ENCODE assay signal across 14 cellular contexts in genomic region chr2:233147136-233147828, GRCh38.
DNase-seq lines count a peak whose midpoint lies in the region; ATAC-seq and TF ChIP-seq lines count a peak whose summit lies in the region.
"Had no signal": no experiment of that assay in that cellular context is flagged by ENCODE, and none has a peak within 500 bp of the region (broad histone marks: within the 10 kb centered on the region; RNA-seq: fewer than 3 reads in every experiment).

No MANE protein-coding gene starts in this region.

- no peak for TF ChIP-seq CTCF in GM23338 (conservative IDR thresholded peaks at IDR 0.05; ENCODE audit: low read depth in 2 of 2)

- H3K4me3 Mint-ChIP-seq in CD4-positive, alpha-beta memory T cell: no peak overlapping the region
- H3K4me3 Mint-ChIP-seq in GM23338 (no peak overlapping the region), immature natural killer cell (no peak overlapping the region)

- peaks cover 13 to 35% (median 23%) of the 10 kb centered on the region in 4 donors for H3K4me1 Mint-ChIP-seq in CD4-positive, alpha-beta memory T cell
- H3K4me1 Mint-ChIP-seq in GM23338: peaks cover 14% of the 10 kb centered on the region
- peaks cover 62 to 88% of the 10 kb centered on the region in 2 donors for H3K4me1 Mint-ChIP-seq in immature natural killer cell

- peaks cover 9% of the 10 kb centered on the region for H3K4me1 ChIP-seq in CD4-positive, alpha-beta memory T cell (ENCODE audit: insufficient read depth, low read length)
- peaks cover 12% of the 10 kb centered on the region for H3K4me1 ChIP-seq in GM23338 (ENCODE audit: insufficient read depth)
- H3K4me1 ChIP-seq: A549 had no signal

- no peak overlapping the region for H3K27ac ChIP-seq in CD4-positive, alpha-beta memory T cell (ENCODE audit: low read depth, low read length)
- H3K27ac ChIP-seq in GM23338 (ENCODE audit: low read depth): no peak overlapping the region
- H3K27ac ChIP-seq: A549, GM23248 had no signal

- intact Hi-C loops in CD4-positive, alpha-beta memory T cell (cut with micrococcal nuclease): no loop called here

- H3K4me3 ChIP-seq in CD4-positive, alpha-beta memory T cell (ENCODE audit: low read length in 2 of 2): no peak overlapping the region
- H3K4me3 ChIP-seq in GM23338: no peak overlapping the region
- H3K4me3 ChIP-seq: A549, GM12878, GM23248 had no signal

- no peak for DNase-seq in CD4-positive, alpha-beta memory T cell
- no peak for DNase-seq in GM23338 (ENCODE audit: low spot score)
- no peak for DNase-seq in immature natural killer cell
- DNase-seq in renal cortical epithelial cell (ENCODE audit: low read depth): peak; percentile 23
- DNase-seq in NCI-H2227 (lab: John Stamatoyannopoulos, UW; ENCODE audit: unreplicated experiment): no peak
- DNase-seq in AG08396 (ENCODE audit: low spot score): no peak
- no peak for DNase-seq in NCI-H1092 (lab: John Stamatoyannopoulos, UW)
- no peak for DNase-seq in activated CD4-positive, alpha-beta T cell treated with anti-CD3 and anti-CD28 coated beads, Interleukin-2, amount 50 U/mL, for 48 hours
- DNase-seq: DMS79, GM23248, H7, IMR-90 had no signal

- POLR2A ChIA-PET in CD4-positive, alpha-beta memory T cell (lab: Charles Lee; ENCODE audit: partially characterized antibody): no interaction called here

- H3K36me3 Mint-ChIP-seq in CD4-positive, alpha-beta memory T cell: peaks cover 93 to 97% of the 10 kb centered on the region in 2 donors
- H3K36me3 Mint-ChIP-seq in GM23338 (ENCODE audit: low read depth): peaks cover 52% of the 10 kb centered on the region
- H3K36me3 Mint-ChIP-seq in immature natural killer cell: peaks cover 58 to 87% (median 65%) of the 10 kb centered on the region in 3 donors

- H3K9me2 ChIP-seq in GM23338 (ENCODE audit: insufficient read depth): peaks cover 19% of the 10 kb centered on the region

- H2AFZ ChIP-seq in GM23338: no peak overlapping the region
- H2AFZ ChIP-seq: GM23248 had no signal

- H3K27me3 Mint-ChIP-seq in CD4-positive, alpha-beta memory T cell: no peaks in the 10 kb centered on the region
- H3K27me3 Mint-ChIP-seq in GM23338 (ENCODE audit: insufficient read depth, low read depth, poor library complexity): peaks cover 9% of the 10 kb centered on the region
- H3K27me3 Mint-ChIP-seq in immature natural killer cell (ENCODE audit: low read depth in 3 of 3): peaks cover 12 to 25% (median 13%) of the 10 kb centered on the region in 3 donors

- H4K20me1 ChIP-seq in GM23338 (replicated peaks; ENCODE audit: insufficient read depth): no peaks in the 10 kb centered on the region

- H3K9me3 Mint-ChIP-seq in CD4-positive, alpha-beta memory T cell: peaks cover 0 to 2% (median 0%) of the 10 kb centered on the region in 8 donors
- peaks cover 8% of the 10 kb centered on the region; the same call in 2 of the 3 replicates for H3K9me3 Mint-ChIP-seq in GM23338
- H3K9me3 Mint-ChIP-seq in immature natural killer cell: no peaks in the 10 kb centered on the region

- no peaks in the 10 kb centered on the region for H3F3A ChIP-seq in GM23338 (replicated peaks; ENCODE audit: low read depth)

- H3K27me3 ChIP-seq in CD4-positive, alpha-beta memory T cell (ENCODE audit: insufficient read depth, low read length): no peaks in the 10 kb centered on the region
- no peaks in the 10 kb centered on the region for H3K27me3 ChIP-seq in GM23338 (ENCODE audit: insufficient read depth)

- peak overlapping the region in 4 of 7 donors; percentile 30 to 59 (median 57) for H3K27ac Mint-ChIP-seq in CD4-positive, alpha-beta memory T cell
- peak overlapping the region; percentile 39; the same call in 1 of the 2 replicates for H3K27ac Mint-ChIP-seq in GM23338
- peak overlapping the region; percentile 13 to 76 (median 58) for H3K27ac Mint-ChIP-seq in immature natural killer cell

- H3K9me3 ChIP-seq in CD4-positive, alpha-beta memory T cell (ENCODE audit: control insufficient read depth in 1 of 2, low read length in 2 of 2): no peaks in the 10 kb centered on the region

- no peak overlapping the region for H3K4me2 ChIP-seq in GM23338
- H3K4me2 ChIP-seq: A549 had no signal

- H3K36me3 ChIP-seq in CD4-positive, alpha-beta memory T cell (ENCODE audit: insufficient read depth, low read length): peaks cover 81% of the 10 kb centered on the region
- no peaks in the 10 kb centered on the region for H3K36me3 ChIP-seq in GM23338 (ENCODE audit: insufficient read depth)

- no peak for ATAC-seq in GM23338
- ATAC-seq: A549, GM12878 had no signal

- H3K79me2 ChIP-seq in GM23338 (replicated peaks; ENCODE audit: insufficient read depth): peaks cover 7% of the 10 kb centered on the region; the same call in 1 of the 2 replicates

- CTCF ChIA-PET in CD4-positive, alpha-beta memory T cell (lab: Charles Lee; ENCODE audit: partially characterized antibody): interaction anchor here (1.7 kb wide), 1 partner anchor 18 kb away, joined by 4 read pairs; no protein-coding TSS in a partner anchor

TF ChIP-seq in GM23338, 12 proteins besides CTCF, POLR2A, EP300 and RAD21:
- TF ChIP-seq JUNB (IDR thresholded peaks at IDR 0.05; ENCODE audit: unreplicated experiment) (no peak), POLR2AphosphoS5 (IDR thresholded peaks at IDR 0.05; ENCODE audit: low read depth) (no peak)
- TF ChIP-seq, protein P1, sequence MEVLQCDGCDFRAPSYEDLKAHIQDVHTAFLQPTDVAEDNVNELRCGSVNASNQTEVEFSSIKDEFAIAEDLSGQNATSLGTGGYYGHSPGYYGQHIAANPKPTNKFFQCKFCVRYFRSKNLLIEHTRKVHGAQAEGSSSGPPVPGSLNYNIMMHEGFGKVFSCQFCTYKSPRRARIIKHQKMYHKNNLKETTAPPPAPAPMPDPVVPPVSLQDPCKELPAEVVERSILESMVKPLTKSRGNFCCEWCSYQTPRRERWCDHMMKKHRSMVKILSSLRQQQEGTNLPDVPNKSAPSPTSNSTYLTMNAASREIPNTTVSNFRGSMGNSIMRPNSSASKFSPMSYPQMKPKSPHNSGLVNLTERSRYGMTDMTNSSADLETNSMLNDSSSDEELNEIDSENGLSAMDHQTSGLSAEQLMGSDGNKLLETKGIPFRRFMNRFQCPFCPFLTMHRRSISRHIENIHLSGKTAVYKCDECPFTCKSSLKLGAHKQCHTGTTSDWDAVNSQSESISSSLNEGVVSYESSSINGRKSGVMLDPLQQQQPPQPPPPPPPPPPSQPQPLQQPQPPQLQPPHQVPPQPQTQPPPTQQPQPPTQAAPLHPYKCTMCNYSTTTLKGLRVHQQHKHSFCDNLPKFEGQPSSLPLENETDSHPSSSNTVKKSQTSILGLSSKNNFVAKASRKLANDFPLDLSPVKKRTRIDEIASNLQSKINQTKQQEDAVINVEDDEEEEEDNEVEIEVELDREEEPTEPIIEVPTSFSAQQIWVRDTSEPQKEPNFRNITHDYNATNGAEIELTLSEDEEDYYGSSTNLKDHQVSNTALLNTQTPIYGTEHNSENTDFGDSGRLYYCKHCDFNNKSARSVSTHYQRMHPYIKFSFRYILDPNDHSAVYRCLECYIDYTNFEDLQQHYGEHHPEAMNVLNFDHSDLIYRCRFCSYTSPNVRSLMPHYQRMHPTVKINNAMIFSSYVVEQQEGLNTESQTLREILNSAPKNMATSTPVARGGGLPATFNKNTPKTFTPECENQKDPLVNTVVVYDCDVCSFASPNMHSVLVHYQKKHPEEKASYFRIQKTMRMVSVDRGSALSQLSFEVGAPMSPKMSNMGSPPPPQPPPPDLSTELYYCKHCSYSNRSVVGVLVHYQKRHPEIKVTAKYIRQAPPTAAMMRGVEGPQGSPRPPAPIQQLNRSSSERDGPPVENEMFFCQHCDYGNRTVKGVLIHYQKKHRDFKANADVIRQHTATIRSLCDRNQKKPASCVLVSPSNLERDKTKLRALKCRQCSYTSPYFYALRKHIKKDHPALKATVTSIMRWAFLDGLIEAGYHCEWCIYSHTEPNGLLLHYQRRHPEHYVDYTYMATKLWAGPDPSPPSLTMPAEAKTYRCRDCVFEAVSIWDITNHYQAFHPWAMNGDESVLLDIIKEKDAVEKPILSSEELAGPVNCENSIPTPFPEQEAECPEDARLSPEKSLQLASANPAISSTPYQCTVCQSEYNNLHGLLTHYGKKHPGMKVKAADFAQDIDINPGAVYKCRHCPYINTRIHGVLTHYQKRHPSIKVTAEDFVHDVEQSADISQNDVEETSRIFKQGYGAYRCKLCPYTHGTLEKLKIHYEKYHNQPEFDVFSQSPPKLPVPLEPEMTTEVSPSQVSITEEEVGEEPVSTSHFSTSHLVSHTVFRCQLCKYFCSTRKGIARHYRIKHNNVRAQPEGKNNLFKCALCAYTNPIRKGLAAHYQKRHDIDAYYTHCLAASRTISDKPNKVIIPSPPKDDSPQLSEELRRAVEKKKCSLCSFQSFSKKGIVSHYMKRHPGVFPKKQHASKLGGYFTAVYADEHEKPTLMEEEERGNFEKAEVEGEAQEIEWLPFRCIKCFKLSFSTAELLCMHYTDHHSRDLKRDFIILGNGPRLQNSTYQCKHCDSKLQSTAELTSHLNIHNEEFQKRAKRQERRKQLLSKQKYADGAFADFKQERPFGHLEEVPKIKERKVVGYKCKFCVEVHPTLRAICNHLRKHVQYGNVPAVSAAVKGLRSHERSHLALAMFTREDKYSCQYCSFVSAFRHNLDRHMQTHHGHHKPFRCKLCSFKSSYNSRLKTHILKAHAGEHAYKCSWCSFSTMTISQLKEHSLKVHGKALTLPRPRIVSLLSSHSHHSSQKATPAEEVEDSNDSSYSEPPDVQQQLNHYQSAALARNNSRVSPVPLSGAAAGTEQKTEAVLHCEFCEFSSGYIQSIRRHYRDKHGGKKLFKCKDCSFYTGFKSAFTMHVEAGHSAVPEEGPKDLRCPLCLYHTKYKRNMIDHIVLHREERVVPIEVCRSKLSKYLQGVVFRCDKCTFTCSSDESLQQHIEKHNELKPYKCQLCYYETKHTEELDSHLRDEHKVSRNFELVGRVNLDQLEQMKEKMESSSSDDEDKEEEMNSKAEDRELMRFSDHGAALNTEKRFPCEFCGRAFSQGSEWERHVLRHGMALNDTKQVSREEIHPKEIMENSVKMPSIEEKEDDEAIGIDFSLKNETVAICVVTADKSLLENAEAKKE (CRISPR knock-in tag; IDR thresholded peaks at IDR 0.05): no peak
